In the genomic region with DNA sequence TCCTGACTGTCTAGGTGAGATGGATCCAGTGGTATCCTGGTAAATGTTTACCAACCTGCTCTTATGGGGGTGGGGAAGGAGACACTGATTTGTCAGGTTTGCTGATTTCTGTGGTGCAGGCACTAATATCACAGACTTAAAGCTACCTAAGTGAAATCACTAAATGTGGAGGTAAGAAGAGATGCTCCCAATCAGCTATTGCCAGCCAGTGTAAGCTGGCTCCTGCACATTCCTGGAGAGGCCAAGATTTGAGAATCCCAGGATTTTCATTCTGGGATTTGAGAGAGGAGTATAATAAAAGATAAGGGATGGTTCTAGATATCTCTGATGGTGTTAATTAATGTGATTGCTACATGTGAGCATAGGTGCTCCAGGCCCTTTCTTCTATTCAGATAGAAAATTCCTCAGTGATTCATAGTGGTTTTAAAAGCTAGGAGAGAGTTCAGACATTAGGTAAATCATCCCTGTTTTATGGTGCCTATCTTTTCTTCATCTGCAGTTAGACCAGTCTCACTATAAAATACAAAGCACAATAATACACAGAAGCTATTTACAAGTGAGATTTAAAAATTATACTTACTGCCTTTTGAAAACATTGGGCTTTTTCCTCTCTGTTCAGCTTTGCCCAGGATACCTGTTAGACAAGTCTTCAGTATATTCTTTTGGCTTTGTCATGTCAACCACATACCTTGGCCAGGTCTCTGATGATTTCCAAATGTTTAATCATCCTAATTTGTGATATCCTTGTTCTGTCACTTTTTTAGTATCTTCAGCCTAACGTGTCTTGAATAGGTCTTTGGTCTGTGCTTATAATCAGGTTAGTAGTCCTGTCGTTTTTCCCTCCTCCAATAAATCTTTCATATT, we compare ENCODE assay signal across 14 cellular contexts.
DNase-seq lines count a peak whose midpoint lies in the region; ATAC-seq and TF ChIP-seq lines count a peak whose summit lies in the region.
"Had no signal": no experiment of that assay in that cellular context is flagged by ENCODE, and none has a peak within 500 bp of the region (broad histone marks: within the 10 kb centered on the region; RNA-seq: fewer than 3 reads in every experiment).

No MANE protein-coding gene starts in this region.

- TF ChIP-seq CTCF in fibroblast of villous mesenchyme (IDR thresholded peaks at IDR 0.05; ENCODE audit: insufficient read depth, low read depth, low read length): no peak

- peaks cover 41% of the 10 kb centered on the region for H3K36me3 Mint-ChIP-seq in activated CD4-positive, alpha-beta T cell treated with anti-CD3 and anti-CD28 coated beads, Interleukin-2, amount 10 ng/mL, durations not matched to agents 24 days and 14 days (ENCODE audit: low read depth)
- H3K36me3 Mint-ChIP-seq in T-cell: peaks cover 62% of the 10 kb centered on the region
- peaks cover 74% of the 10 kb centered on the region for H3K36me3 Mint-ChIP-seq in stimulated activated effector memory CD8-positive, alpha-beta T cell treated with anti-CD3 and anti-CD28 coated beads, Interleukin-12 subunit alpha, Interleukin-12 subunit beta, amount 100 ng/mL, for 72 hours

- no peak for ATAC-seq in T-cell (replicated peaks in 1 of 4)
- no peak for ATAC-seq in stimulated activated effector memory CD8-positive, alpha-beta T cell treated with anti-CD3 and anti-CD28 coated beads, Interleukin-12 subunit alpha, Interleukin-12 subunit beta, amount 100 ng/mL, for 72 hours
- no peak for ATAC-seq in GM19463 (IDR thresholded peaks at IDR 0.05; ENCODE audit: unreplicated experiment)

- H3K4me1 Mint-ChIP-seq in activated CD4-positive, alpha-beta T cell treated with anti-CD3 and anti-CD28 coated beads, Interleukin-2, amount 10 ng/mL, durations not matched to agents 24 days and 14 days: peaks cover 47% of the 10 kb centered on the region
- peaks cover 83 to 93% (median 85%) of the 10 kb centered on the region in 3 donors for H3K4me1 Mint-ChIP-seq in T-cell
- peaks cover 71% of the 10 kb centered on the region for H3K4me1 Mint-ChIP-seq in stimulated activated effector memory CD8-positive, alpha-beta T cell treated with anti-CD3 and anti-CD28 coated beads, Interleukin-12 subunit alpha, Interleukin-12 subunit beta, amount 100 ng/mL, for 72 hours

- TF ChIP-seq POLR2A in erythroblast (IDR thresholded peaks at IDR 0.05; ENCODE audit: low read length): no peak

- peak overlapping the region; percentile 18 for H3K27ac Mint-ChIP-seq in activated CD4-positive, alpha-beta T cell treated with anti-CD3 and anti-CD28 coated beads, Interleukin-2, amount 10 ng/mL, durations not matched to agents 24 days and 14 days
- H3K27ac Mint-ChIP-seq in T-cell: peak overlapping the region; percentile 66 to 70
- H3K27ac Mint-ChIP-seq in stimulated activated effector memory CD8-positive, alpha-beta T cell treated with anti-CD3 and anti-CD28 coated beads, Interleukin-12 subunit alpha, Interleukin-12 subunit beta, amount 100 ng/mL, for 72 hours: peak overlapping the region; percentile 30

- POLR2A ChIA-PET in T-cell (lab: Charles Lee): interaction anchor here (0.6 to 1.1 kb wide), 9 partner anchors 8 to 305 kb away, joined by 3 to 11 read pairs (median 3); no protein-coding TSS in a partner anchor

- intact Hi-C loops in activated CD4-positive, alpha-beta T cell treated with anti-CD3 and anti-CD28 coated beads, Interleukin-2, amount 10 ng/mL, durations not matched to agents 24 days and 14 days (cut with micrococcal nuclease): loop anchor here (2.0 to 5.0 kb wide), 2 partner anchors 23 to 68 kb away; no protein-coding TSS in a partner anchor

- no peak overlapping the region for H3K4me3 ChIP-seq in fibroblast of villous mesenchyme (ENCODE audit: low read depth, low read length)

- CTCF ChIA-PET in T-cell (lab: Charles Lee): interaction anchor here (0.5 to 1.2 kb wide), 7 partner anchors 16 to 305 kb away, joined by 3 to 6 read pairs (median 4); no protein-coding TSS in a partner anchor

- H3K4me3 Mint-ChIP-seq in activated CD4-positive, alpha-beta T cell treated with anti-CD3 and anti-CD28 coated beads, Interleukin-2, amount 10 ng/mL, durations not matched to agents 24 days and 14 days: no peak overlapping the region
- H3K4me3 Mint-ChIP-seq in T-cell: peak overlapping the region in 2 of 3 donors; percentile 7 to 15
- H3K4me3 Mint-ChIP-seq in stimulated activated effector memory CD8-positive, alpha-beta T cell treated with anti-CD3 and anti-CD28 coated beads, Interleukin-12 subunit alpha, Interleukin-12 subunit beta, amount 100 ng/mL, for 72 hours: no peak overlapping the region

- H3K27me3 Mint-ChIP-seq in activated CD4-positive, alpha-beta T cell treated with anti-CD3 and anti-CD28 coated beads, Interleukin-2, amount 10 ng/mL, durations not matched to agents 24 days and 14 days: no peaks in the 10 kb centered on the region
- no peaks in the 10 kb centered on the region for H3K27me3 Mint-ChIP-seq in T-cell

- no peaks in the 10 kb centered on the region for H3K9me3 Mint-ChIP-seq in activated CD4-positive, alpha-beta T cell treated with anti-CD3 and anti-CD28 coated beads, Interleukin-2, amount 10 ng/mL, durations not matched to agents 24 days and 14 days
- H3K9me3 Mint-ChIP-seq in T-cell: no peaks in the 10 kb centered on the region
- H3K9me3 Mint-ChIP-seq in stimulated activated effector memory CD8-positive, alpha-beta T cell treated with anti-CD3 and anti-CD28 coated beads, Interleukin-12 subunit alpha, Interleukin-12 subunit beta, amount 100 ng/mL, for 72 hours: no peaks in the 10 kb centered on the region

- DNase-seq in activated CD4-positive, alpha-beta T cell treated with anti-CD3 and anti-CD28 coated beads, Interleukin-2, amount 10 ng/mL, durations not matched to agents 24 days and 14 days: no peak
- DNase-seq in activated CD4-positive, alpha-beta T cell treated with anti-CD3 and anti-CD28 coated beads for 4 hours: no peak
- no peak for DNase-seq in T-cell
- DNase-seq in fibroblast of villous mesenchyme (ENCODE audit: low read depth): peak; percentile 45
- DNase-seq in stimulated activated effector memory CD8-positive, alpha-beta T cell treated with anti-CD3 and anti-CD28 coated beads, Interleukin-12 subunit alpha, Interleukin-12 subunit beta, amount 100 ng/mL, for 72 hours (ENCODE audit: low spot score in 2 of 2): no peak
- DNase-seq in effector CD8-positive, alpha-beta T cell (lab: John Stamatoyannopoulos, UW): no peak
- no peak for DNase-seq in erythroblast (lab: John Stamatoyannopoulos, UW)
- DNase-seq: ACHN; activated CD4-positive, alpha-beta T cell treated with anti-CD3 and anti-CD28 coated beads, Interleukin-2, amount 50 U/mL, for 48 hours; amygdala; NCI-H524 treated with DMSO at 0.1 percent for 48 hours; stimulated activated CD4-positive, alpha-beta T cell treated with anti-CD3 and anti-CD28 coated beads, Interleukin-15, amount 100 ng/mL, for 24 hours; stimulated activated naive CD4-positive, alpha-beta T cell had no signal

Comparison
In these comparisons a context has a peak if more than half of its experiments do, and no peak if none do; other contexts are left out.
1. H3K27ac Mint-ChIP-seq: peak in every context shown above with its lines; median percentile 68 in T-cell; 30 in stimulated activated effector memory CD8-positive, alpha-beta T cell treated with anti-CD3 and anti-CD28 coated beads, Interleukin-12 subunit alpha, Interleukin-12 subunit beta, amount 100 ng/mL, for 72 hours; 18 in activated CD4-positive, alpha-beta T cell treated with anti-CD3 and anti-CD28 coated beads, Interleukin-2, amount 10 ng/mL, durations not matched to agents 24 days and 14 days.
2. H3K4me3 Mint-ChIP-seq: peak in T-cell (2 of 3); none in activated CD4-positive, alpha-beta T cell treated with anti-CD3 and anti-CD28 coated beads, Interleukin-2, amount 10 ng/mL, durations not matched to agents 24 days and 14 days (single experiment) and stimulated activated effector memory CD8-positive, alpha-beta T cell treated with anti-CD3 and anti-CD28 coated beads, Interleukin-12 subunit alpha, Interleukin-12 subunit beta, amount 100 ng/mL, for 72 hours (single experiment).